ENCODE assay signal across 26 cellular contexts in the genomic region with DNA sequence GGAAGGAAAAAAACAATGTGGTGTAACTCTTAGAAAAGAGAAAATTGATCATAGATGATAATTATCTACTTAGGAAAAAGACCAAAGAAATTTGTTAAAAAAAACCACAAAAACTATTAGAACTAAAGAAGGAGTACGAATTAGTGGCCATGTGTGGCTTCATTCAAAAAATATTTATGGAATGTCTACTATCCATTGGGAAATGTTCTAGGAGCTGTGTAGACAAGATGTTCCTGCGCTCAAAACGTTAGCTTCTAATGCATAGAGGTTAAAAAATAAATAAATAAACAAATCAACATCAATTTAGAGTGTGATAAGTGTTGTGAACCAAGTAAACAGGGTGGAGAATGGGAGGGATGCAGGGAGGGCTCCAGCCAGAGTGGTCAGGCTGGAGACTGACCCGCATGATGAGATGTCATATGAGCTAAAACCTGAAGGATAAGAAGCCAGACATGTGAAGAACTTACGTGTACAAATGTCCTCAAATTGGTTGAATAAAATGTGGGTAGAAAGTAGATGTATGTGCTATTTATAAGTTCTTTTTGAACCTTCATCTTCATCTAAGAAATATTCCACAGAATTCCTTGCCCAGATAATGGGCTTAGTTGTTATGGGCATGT.
"Had no signal": no experiment of that assay in that cellular context is flagged by ENCODE, and none has a peak within 500 bp of the region (broad histone marks: within the 10 kb centered on the region; RNA-seq: fewer than 3 reads in every experiment).

No MANE protein-coding gene starts in this region.

- DNase-seq: dorsolateral prefrontal cortex; effector CD4-positive, alpha-beta T cell; foreskin fibroblast; gastrocnemius medialis; head of caudate nucleus; kidney; mesendoderm; natural killer cell; occipital lobe; ovary; posterior cingulate gyrus; psoas muscle; right cardiac atrium; sigmoid colon; spleen; stimulated activated CD4-positive, alpha-beta T cell treated with anti-CD3 and anti-CD28 coated beads, Interleukin-4, amount 100 ng/mL, for 4 hours; upper lobe of right lung; uterus had no signal

- H3K4me2 ChIP-seq: hepatocyte had no signal

- H2AFZ ChIP-seq: hepatocyte had no signal

- H3K9me3 ChIP-seq: gastrocnemius medialis, ovary, psoas muscle, sigmoid colon, spleen, thoracic aorta, tibial nerve, upper lobe of right lung, uterus had no signal

- FAIRE-seq: colon, kidney had no signal

- H3K27ac Mint-ChIP-seq: natural killer cell; stimulated activated memory B cell treated with anti-CD40 and anti-IgM and Interleukin-4, amounts not matched to agents 10 μg/mL and 1 μg/mL and 100 μg/mL, for 72 hours; stimulated activated naive CD8-positive, alpha-beta T cell treated with anti-CD3 and anti-CD28 coated beads, Interleukin-15, Interleukin-2, amounts not matched to agents 100 ng/mL and 50 ng/mL, for 24 hours had no signal

- H3K27me3 ChIP-seq: hepatocyte, ovary, uterus had no signal

- H3K9me3 Mint-ChIP-seq: natural killer cell; stimulated activated memory B cell treated with anti-CD40 and anti-IgM and Interleukin-4, amounts not matched to agents 10 μg/mL and 1 μg/mL and 100 μg/mL, for 72 hours; stimulated activated naive CD8-positive, alpha-beta T cell treated with anti-CD3 and anti-CD28 coated beads, Interleukin-15, Interleukin-2, amounts not matched to agents 100 ng/mL and 50 ng/mL, for 24 hours had no signal

- H3K27ac ChIP-seq: dorsolateral prefrontal cortex, gastrocnemius medialis, hepatocyte, ovary, psoas muscle, sigmoid colon, skin epidermis, spleen, thoracic aorta, tibial nerve, upper lobe of right lung, uterus had no signal

- H3K36me3 Mint-ChIP-seq: stimulated activated memory B cell treated with anti-CD40 and anti-IgM and Interleukin-4, amounts not matched to agents 10 μg/mL and 1 μg/mL and 100 μg/mL, for 72 hours had no signal

- H3K36me3 ChIP-seq: gastrocnemius medialis, ovary, sigmoid colon, spleen, thoracic aorta, tibial nerve, upper lobe of right lung, uterus had no signal

- H3K79me2 ChIP-seq: hepatocyte had no signal

- H3K4me3 Mint-ChIP-seq: natural killer cell; stimulated activated memory B cell treated with anti-CD40 and anti-IgM and Interleukin-4, amounts not matched to agents 10 μg/mL and 1 μg/mL and 100 μg/mL, for 72 hours; stimulated activated naive CD8-positive, alpha-beta T cell treated with anti-CD3 and anti-CD28 coated beads, Interleukin-15, Interleukin-2, amounts not matched to agents 100 ng/mL and 50 ng/mL, for 24 hours had no signal

- H3K4me3 ChIP-seq: dorsolateral prefrontal cortex, gastrocnemius medialis, hepatocyte, lung, ovary, psoas muscle, sigmoid colon, skin epidermis, spleen, thoracic aorta, tibial nerve, upper lobe of right lung, uterus had no signal

- H3K4me1 ChIP-seq: psoas muscle, uterus had no signal
